8 cellular contexts compared by ENCODE assay signal in genomic region chr10:124916098-124916584, GRCh38. TPM values are rescaled to one million over a fixed set of nuclear protein-coding genes. Genes with fewer than 3 reads are reported as not detected.
DNase-seq lines count a peak whose midpoint lies in the region; ATAC-seq and TF ChIP-seq lines count a peak whose summit lies in the region.

No MANE protein-coding gene starts in this region.

- peak overlapping the region; percentile 98 for H3K4me3 ChIP-seq in SU-DHL-6 (ENCODE audit: insufficient read depth, low read length, poor library complexity, severe bottlenecking)
- peak overlapping the region; percentile 63 to 99 (median 84) for H3K4me3 ChIP-seq in fibroblast of lung (replicated peaks in 1 of 4; ENCODE audit: control extremely low read depth in 1 of 4, insufficient read depth in 1 of 4, low read depth in 3 of 4, low read length in 4 of 4)
- H3K4me3 ChIP-seq in osteoblast (ENCODE audit: insufficient read depth, low read length): peak overlapping the region; percentile 95

- H3K9ac ChIP-seq in SU-DHL-6 (ENCODE audit: low read length): peak overlapping the region; percentile 73
- H3K9ac ChIP-seq in fibroblast of lung (ENCODE audit: insufficient read depth, low read length): peak overlapping the region; percentile 95

- peaks cover 37% of the 10 kb centered on the region for H3K79me2 ChIP-seq in SU-DHL-6 (ENCODE audit: insufficient read depth, low read length)
- H3K79me2 ChIP-seq in fibroblast of lung (ENCODE audit: control insufficient read depth, insufficient read depth, low read length): peaks cover 38% of the 10 kb centered on the region
- H3K79me2 ChIP-seq in osteoblast (ENCODE audit: insufficient read depth, low read length): peaks cover 40% of the 10 kb centered on the region

- TF ChIP-seq CTCF in SU-DHL-6 (IDR thresholded peaks at IDR 0.05; ENCODE audit: insufficient read depth, low read length, poor library complexity, severe bottlenecking) (no peak), fibroblast of lung (conservative IDR thresholded peaks at IDR 0.05 in 1 of 2, IDR thresholded peaks at IDR 0.05 in 1 of 2; ENCODE audit: low read depth in 1 of 2, low read length in 2 of 2) (no peak), osteoblast (IDR thresholded peaks at IDR 0.05; ENCODE audit: extremely low read depth, low read depth, low read length) (no peak)

- H3K4me2 ChIP-seq in SU-DHL-6 (ENCODE audit: low read depth, low read length, poor library complexity, severe bottlenecking) (peak overlapping the region; percentile 67), fibroblast of lung (ENCODE audit: extremely low read depth, insufficient read depth, low read length) (peak overlapping the region; percentile 91), osteoblast (ENCODE audit: insufficient read depth, low read length) (peak overlapping the region; percentile 83)

- H3K27me3 ChIP-seq in SU-DHL-6 (ENCODE audit: low read length): no peaks in the 10 kb centered on the region
- no peaks in the 10 kb centered on the region for H3K27me3 ChIP-seq in fibroblast of lung (ENCODE audit: control insufficient read depth, insufficient read depth, low read length)
- H3K27me3 ChIP-seq in osteoblast (ENCODE audit: insufficient read depth, low read length): no peaks in the 10 kb centered on the region

- H3F3A ChIP-seq in SU-DHL-6 (ENCODE audit: insufficient read depth): 0 out of 2 replicates have a peak, but pooled peaks cover 4% of the 10 kb centered on the region

- H3K4me1 ChIP-seq in fibroblast of lung (ENCODE audit: control insufficient read depth, extremely low read depth, insufficient read depth, low read length) (peaks cover 10% of the 10 kb centered on the region), osteoblast (ENCODE audit: insufficient read depth, low read length) (peaks cover 34% of the 10 kb centered on the region)

- H4K20me1 ChIP-seq in SU-DHL-6 (ENCODE audit: low read depth, low read length) (peaks cover 9% of the 10 kb centered on the region; the same call in 1 of the 2 replicates), fibroblast of lung (ENCODE audit: control insufficient read depth, extremely low read depth, insufficient read depth, low read length) (peaks cover 4% of the 10 kb centered on the region), osteoblast (ENCODE audit: insufficient read depth, low read length) (peaks cover 24% of the 10 kb centered on the region)

- ATAC-seq in HG02588 (IDR thresholded peaks at IDR 0.05; ENCODE audit: unreplicated experiment): peak; percentile 3
- ATAC-seq in GM19463 (IDR thresholded peaks at IDR 0.05; ENCODE audit: unreplicated experiment): no peak

- peak overlapping the region; percentile 36 for H3K27ac ChIP-seq in SU-DHL-6 (ENCODE audit: low read depth, low read length)
- peak overlapping the region; percentile 89 for H3K27ac ChIP-seq in fibroblast of lung (ENCODE audit: insufficient read depth, low read length)
- H3K27ac ChIP-seq in osteoblast (ENCODE audit: low read depth, low read length): peak overlapping the region; percentile 98

- H3K9me3 ChIP-seq in SU-DHL-6 (ENCODE audit: insufficient read depth, low read length): no peaks in the 10 kb centered on the region
- no peaks in the 10 kb centered on the region for H3K9me3 ChIP-seq in fibroblast of lung (ENCODE audit: control insufficient read depth, insufficient read depth, low read depth, low read length)
- H3K9me3 ChIP-seq in osteoblast (ENCODE audit: low read depth, low read length): no peaks in the 10 kb centered on the region

- H3K36me3 ChIP-seq in SU-DHL-6 (ENCODE audit: low read length) (no peaks in the 10 kb centered on the region), fibroblast of lung (ENCODE audit: control insufficient read depth, insufficient read depth, low read length) (no peaks in the 10 kb centered on the region), osteoblast (ENCODE audit: insufficient read depth, low read length) (no peaks in the 10 kb centered on the region)

- peak; percentile 52 for DNase-seq in ELR (ENCODE audit: low read depth)
- DNase-seq in fibroblast of lung (ENCODE audit: low read depth in 2 of 2): peak; percentile 32
- no peak for DNase-seq in osteoblast (ENCODE audit: insufficient read length, low spot score, missing footprints)
- DNase-seq in activated effector memory CD4-positive, alpha-beta T cell treated with Interleukin-2 at 50 U/mL for 16 hours: no peak
- DNase-seq in UCSD-AML1 (lab: John Stamatoyannopoulos, UW; ENCODE audit: unreplicated experiment): no peak

- peak overlapping the region; percentile 46 for H2AFZ ChIP-seq in SU-DHL-6 (ENCODE audit: low read depth, low read length, severe bottlenecking)
- peak overlapping the region; percentile 23 for H2AFZ ChIP-seq in fibroblast of lung (ENCODE audit: low read length)
- H2AFZ ChIP-seq in osteoblast (ENCODE audit: low read length): peak overlapping the region; percentile 87

- no peaks in the 10 kb centered on the region for H3K9me2 ChIP-seq in SU-DHL-6 (replicated peaks; ENCODE audit: insufficient read depth, low read length)

RNA-seq across cellular contexts. Expression of gene ZRANB1, which starts 25.8 kb away (rescaled TPM):
- total RNA-seq in fibroblast of lung: 32.9 and 39.3 TPM in 2 replicates
- 18.1 and 26.5 TPM in 2 replicates for polyA plus RNA-seq in fibroblast of lung
- 11.2 and 14.7 TPM in 2 replicates for polyA plus RNA-seq in fibroblast of lung (2012)
- polyA minus RNA-seq in fibroblast of lung (ENCODE audit: low replicate concordance): 5.1 and 8.7 TPM in 2 replicates
- 34.7 and 35.9 TPM in 2 replicates for total RNA-seq in osteoblast

Comparison
In these comparisons a context has a peak if more than half of its experiments do, and no peak if none do; other contexts are left out.
1. DNase-seq: peak in ELR (single experiment) and fibroblast of lung (2 of 2); none in osteoblast (single experiment), activated effector memory CD4-positive, alpha-beta T cell treated with Interleukin-2 at 50 U/mL for 16 hours (single experiment) and UCSD-AML1 (single experiment).
2. H2AFZ ChIP-seq: peak in every context shown above with its lines; median percentile 87 in osteoblast; 46 in SU-DHL-6; 23 in fibroblast of lung.
3. H3K27ac ChIP-seq: peak in every context shown above with its lines; median percentile 98 in osteoblast; 89 in fibroblast of lung; 36 in SU-DHL-6.
4. Peak in every context shown above with its lines, with median percentiles within 50 percentile points of each other: H3K4me2 ChIP-seq and H3K4me3 ChIP-seq.